11 cellular contexts compared by ENCODE assay signal in genomic region chr1:23801876-23802275, GRCh38. TPM values are rescaled to one million over a fixed set of nuclear protein-coding genes. Genes with fewer than 3 reads are reported as not detected.
DNase-seq lines count a peak whose midpoint lies in the region; TF ChIP-seq lines count a peak whose summit lies in the region.
"Had no signal": no experiment of that assay in that cellular context is flagged by ENCODE, and none has a peak within 500 bp of the region (broad histone marks: within the 10 kb centered on the region; RNA-seq: fewer than 3 reads in every experiment).

No MANE protein-coding gene starts in this region.

- TF ChIP-seq CTCF in RWPE1 (conservative IDR thresholded peaks at IDR 0.05; ENCODE audit: low read depth) (no peak), spleen (IDR thresholded peaks at IDR 0.05 in 8 of 11, conservative IDR thresholded peaks at IDR 0.05 in 3 of 11) (no peak), tibial artery (IDR thresholded peaks at IDR 0.05) (no peak)

- DNase-seq in NCI-H82 (lab: John Stamatoyannopoulos, UW): peak; percentile 51
- DNase-seq in NCI-H82 treated with DMSO at 0.1 percent for 48 hours (lab: John Stamatoyannopoulos, UW; ENCODE audit: unreplicated experiment): no peak
- no peak for DNase-seq in RWPE1 (ENCODE audit: low spot score)
- peak; percentile 82 for DNase-seq in spleen
- no peak for DNase-seq in iPS-NIHi7 (ENCODE audit: extremely low spot score)
- no peak for DNase-seq in NCI-H146 (lab: John Stamatoyannopoulos, UW)
- no peak for DNase-seq in tibial artery
- DNase-seq: activated naive CD4-positive, alpha-beta T cell treated with Interleukin-2 at 50 U/mL for 16 hours; kidney had no signal

- H3K9me3 ChIP-seq in iPS-20b (ENCODE audit: insufficient read depth, low read depth, low read length) (no peaks in the 10 kb centered on the region), spleen (no peaks in the 10 kb centered on the region), tibial artery (no peaks in the 10 kb centered on the region)
- H3K9me3 ChIP-seq: thoracic aorta had no signal

- H3K4me3 ChIP-seq in iPS-20b (ENCODE audit: low read length): peak overlapping the region; percentile 73; the same call in 1 of the 2 replicates
- H3K4me3 ChIP-seq in spleen: peak overlapping the region in 2 of 8 donors; percentile 87 to 98
- H3K4me3 ChIP-seq in tibial artery: no peak overlapping the region

- H3K36me3 ChIP-seq in iPS-20b (ENCODE audit: insufficient read depth, low read depth, low read length): peaks cover 16% of the 10 kb centered on the region
- peaks cover 0 to 64% (median 16%) of the 10 kb centered on the region in 6 donors for H3K36me3 ChIP-seq in spleen
- peaks cover 0 to 61% (median 9%) of the 10 kb centered on the region in 3 donors for H3K36me3 ChIP-seq in tibial artery

- no peak overlapping the region for H3K9ac ChIP-seq in iPS-20b (ENCODE audit: low read depth, low read length)

- intact Hi-C loops in spleen (cut with DNase I; ENCODE audit: low total_unique reads) (no loop called here), tibial artery (cut with DNase I; ENCODE audit: low total_unique reads) (no loop called here)

- POLR2A ChIA-PET in RWPE1 (lab: Yijun Ruan, JAX; ENCODE audit: low non-redundant PET): interaction anchor here (2.9 kb wide), 1 partner anchor 22 kb away, joined by 15 read pairs; no protein-coding TSS in a partner anchor

- H3K4me1 ChIP-seq in iPS-20b (ENCODE audit: insufficient read depth, low read length) (peaks cover 7% of the 10 kb centered on the region; the same call in 1 of the 2 replicates), spleen (peaks cover 5 to 60% (median 34%) of the 10 kb centered on the region in 6 donors), tibial artery (peaks cover 0 to 33% (median 18%) of the 10 kb centered on the region in 4 donors)

- CTCF ChIA-PET in RWPE1 (lab: Yijun Ruan, JAX): interaction anchor here (0.5 to 2.3 kb wide), 4 partner anchors 9 to 117 kb away, joined by 3 to 13 read pairs (median 3); partner anchors contain the start of gene HMGCL

- peaks cover 16% of the 10 kb centered on the region for H3K27me3 ChIP-seq in iPS-20b (ENCODE audit: insufficient read depth, low read length)
- H3K27me3 ChIP-seq in spleen (replicated peaks in 1 of 7): no peaks in the 10 kb centered on the region
- H3K27me3 ChIP-seq in tibial artery: no peaks in the 10 kb centered on the region

- 71 to 78% (median 73%) methylated on average over 10 of the region's 10 CpGs for WGBS in spleen, 5 donors

- H3K27ac ChIP-seq in RWPE1 (peak overlapping the region; percentile 98), iPS-20b (ENCODE audit: low read length) (no peak overlapping the region), spleen (peak overlapping the region in 3 of 8 donors; percentile 95 to 96 (median 96)), tibial artery (peak overlapping the region in 1 of 2 donors; percentile 90)

- TF ChIP-seq POLR2A in spleen (IDR thresholded peaks at IDR 0.05): no peak

RNA-seq across cellular contexts. Expression of gene GALE, which starts 1.3 kb away (rescaled TPM):
- 10 to 100 TPM; 19.0 to 47.1 (median 35.1) TPM for total RNA-seq in spleen
- polyA plus RNA-seq in spleen: 10 to 100 TPM; 19.7 to 42.2 (median 23.8) TPM

RNA-seq across cellular contexts. Expression of gene LYPLA2, which starts 10.9 kb away (rescaled TPM):
- 10 to 100 TPM; 46.9 to 58.8 (median 55.4) TPM for total RNA-seq in spleen
- polyA plus RNA-seq in spleen: 10 to 100 TPM; 54.5 to 87.5 (median 57.5) TPM

RNA-seq across cellular contexts. Expression of gene HMGCL, which starts 23.4 kb away (rescaled TPM):
- 10 to 100 TPM; 26.5 to 42.3 (median 35.5) TPM for total RNA-seq in spleen
- polyA plus RNA-seq in spleen: 10 to 100 TPM; 28.4 to 40.5 (median 32.6) TPM

RNA-seq across cellular contexts. Expression of gene PITHD1, which starts 23.7 kb away (rescaled TPM):
- 10 to 100 TPM; 43.9 to 68.5 (median 52.4) TPM for total RNA-seq in spleen
- polyA plus RNA-seq in spleen: 10 to 100 TPM; 48.3 to 65.3 (median 51.6) TPM

RNA-seq across cellular contexts. Expression of gene ELOA, which starts 58.6 kb away (rescaled TPM):
- total RNA-seq in spleen: 10 to 100 TPM; 30.3 to 38.0 (median 34.0) TPM
- 10 to 100 TPM in 2 of 3 donors, 1 to 10 TPM in 1; 7.9 to 12.2 (median 10.0) TPM for polyA plus RNA-seq in spleen

Comparison
In these comparisons a context has a peak if more than half of its experiments do, and no peak if none do; other contexts are left out.
1. DNase-seq: peak in NCI-H82 (single experiment) and spleen (single experiment); none in NCI-H82 treated with DMSO at 0.1 percent for 48 hours (single experiment), RWPE1 (single experiment), iPS-NIHi7 (single experiment), NCI-H146 (single experiment) and tibial artery (0 of 2).